In genomic region chr3:129627350-129628168, GRCh38 we compare ENCODE assay signal across 1 cellular context.
TF ChIP-seq lines count a peak whose summit lies in the region.

No MANE protein-coding gene starts in this region.

TF ChIP-seq in HepG2, 621 proteins besides CTCF, POLR2A, EP300 and RAD21 (continued from another document and continues in another):
- no peak for TF ChIP-seq SNAPC4 (CRISPR knock-in tag; IDR thresholded peaks at IDR 0.05)
- TF ChIP-seq ZNF143 (CRISPR knock-in tag; IDR thresholded peaks at IDR 0.05): no peak
- TF ChIP-seq GPBP1L1 (CRISPR knock-in tag; IDR thresholded peaks at IDR 0.05): no peak
- TF ChIP-seq AFF4 (CRISPR knock-in tag; IDR thresholded peaks at IDR 0.05): peak; percentile 81
- TF ChIP-seq IKZF5 (CRISPR knock-in tag; IDR thresholded peaks at IDR 0.05): peak; percentile 17; the same call in 1 of the 2 replicates
- peak; percentile 21; the same call in 1 of the 2 replicates for TF ChIP-seq SIN3A (IDR thresholded peaks at IDR 0.05; ENCODE audit: borderline replicate concordance, low read depth, low read length)
- peak; percentile 61; the same call in 1 of the 2 replicates for TF ChIP-seq WIZ (CRISPR knock-in tag; IDR thresholded peaks at IDR 0.05)
- no peak for TF ChIP-seq IRF9 (CRISPR knock-in tag; IDR thresholded peaks at IDR 0.05; ENCODE audit: borderline replicate concordance)
- no peak for TF ChIP-seq ZNF652 (CRISPR knock-in tag; IDR thresholded peaks at IDR 0.05; ENCODE audit: borderline replicate concordance, low read depth)
- peak; percentile 21 for TF ChIP-seq ZNF781 (CRISPR knock-in tag; IDR thresholded peaks at IDR 0.05; ENCODE audit: borderline replicate concordance, not compliant biosample characterization)
- no peak for TF ChIP-seq ZNF33A (CRISPR knock-in tag; IDR thresholded peaks at IDR 0.05; ENCODE audit: borderline replicate concordance)
- no peak; the same call in 1 of the 2 replicates for TF ChIP-seq PRMT3 (CRISPR knock-in tag; IDR thresholded peaks at IDR 0.05; ENCODE audit: borderline replicate concordance, low read depth)
- no peak for TF ChIP-seq ZKSCAN5 (CRISPR knock-in tag; IDR thresholded peaks at IDR 0.05)
- no peak for TF ChIP-seq ZFAT (CRISPR knock-in tag; conservative IDR thresholded peaks at IDR 0.05)
- TF ChIP-seq ZNF563 (CRISPR knock-in tag; IDR thresholded peaks at IDR 0.05): 0 out of 2 replicates have a peak, but pooled peaks have one; percentile 23
- peak; percentile 20; the same call in 1 of the 2 replicates for TF ChIP-seq FOXC1 (CRISPR knock-in tag; IDR thresholded peaks at IDR 0.05; ENCODE audit: borderline replicate concordance)
- TF ChIP-seq ZNF382 (CRISPR knock-in tag; IDR thresholded peaks at IDR 0.05; ENCODE audit: borderline replicate concordance): no peak
- no peak for TF ChIP-seq NFE2L2 (IDR thresholded peaks at IDR 0.05; ENCODE audit: low read length)
- no peak for TF ChIP-seq KAT2B (IDR thresholded peaks at IDR 0.05; ENCODE audit: borderline replicate concordance, low read depth, low read length)
- TF ChIP-seq ZNF609 (CRISPR knock-in tag; IDR thresholded peaks at IDR 0.05; ENCODE audit: borderline replicate concordance): no peak
- no peak for TF ChIP-seq RXRB (CRISPR knock-in tag; IDR thresholded peaks at IDR 0.05; ENCODE audit: borderline replicate concordance)
- no peak for TF ChIP-seq MED1 (CRISPR knock-in tag; IDR thresholded peaks at IDR 0.05)
- peak; percentile 53; the same call in 1 of the 2 replicates for TF ChIP-seq KAT8 (CRISPR knock-in tag; IDR thresholded peaks at IDR 0.05)
- TF ChIP-seq MXD1 (CRISPR knock-in tag; IDR thresholded peaks at IDR 0.05): no peak
- no peak for TF ChIP-seq ZNF597 (CRISPR knock-in tag; IDR thresholded peaks at IDR 0.05)
- no peak; the same call in 1 of the 2 replicates for TF ChIP-seq ZNF431 (CRISPR knock-in tag; IDR thresholded peaks at IDR 0.05; ENCODE audit: borderline replicate concordance, low read depth)
- TF ChIP-seq ZHX2 (IDR thresholded peaks at IDR 0.05; ENCODE audit: low read depth): no peak
- no peak for TF ChIP-seq ZHX2 (CRISPR knock-in tag; IDR thresholded peaks at IDR 0.05; ENCODE audit: borderline replicate concordance)
